In genomic region chr12:109736552-109737108, GRCh38 we compare ENCODE assay signal across 10 cellular contexts. TPM values are rescaled to one million over a fixed set of nuclear protein-coding genes. Genes with fewer than 3 reads are reported as not detected.
DNase-seq lines count a peak whose midpoint lies in the region; ATAC-seq and TF ChIP-seq lines count a peak whose summit lies in the region.
"Had no signal": no experiment of that assay in that cellular context is flagged by ENCODE, and none has a peak within 500 bp of the region (broad histone marks: within the 10 kb centered on the region; RNA-seq: fewer than 3 reads in every experiment).

No MANE protein-coding gene starts in this region.

- H3K36me3 ChIP-seq in hepatocyte (replicated peaks; ENCODE audit: insufficient read depth, low read depth), result no peaks in the 10 kb centered on the region
- H3K36me3 ChIP-seq in smooth muscle cell (ENCODE audit: low read depth), result no peaks in the 10 kb centered on the region

- POLR2A ChIA-PET in WTC11 (lab: Charles Lee), result interaction anchor here (0.5 kb wide), 1 partner anchor 22 kb away, joined by 3 read pairs; no protein-coding TSS in a partner anchor

- CTCF ChIA-PET in WTC11 (lab: Charles Lee), result interaction anchor here (0.6 to 5.4 kb wide), 8 partner anchors 17 to 304 kb away, joined by 3 to 50 read pairs (median 4); no protein-coding TSS in a partner anchor

- H3K4me1 ChIP-seq in hepatocyte (ENCODE audit: insufficient read depth) (peaks cover 37% of the 10 kb centered on the region), smooth muscle cell (ENCODE audit: low read depth) (peaks cover 15% of the 10 kb centered on the region)

- DNase-seq in NCI-H82 (lab: John Stamatoyannopoulos, UW) (peak; percentile 46), NCI-H82 treated with DMSO at 0.1 percent for 48 hours (lab: John Stamatoyannopoulos, UW; ENCODE audit: unreplicated experiment) (no peak), WTC11 (ENCODE audit: low spot score) (peak; percentile 87), hepatocyte (ENCODE audit: low spot score) (peak; percentile 87), smooth muscle cell (lab: John Stamatoyannopoulos, UW; ENCODE audit: unreplicated experiment) (peak; percentile 13), NCI-H146 (lab: John Stamatoyannopoulos, UW) (no peak), GM19238 (ENCODE audit: insufficient read length, low spot score) (no peak)

- H3K9me2 ChIP-seq in hepatocyte (replicated peaks; ENCODE audit: insufficient read depth), result no peaks in the 10 kb centered on the region

- H3K79me2 ChIP-seq in hepatocyte (peaks cover 4% of the 10 kb centered on the region), smooth muscle cell (ENCODE audit: low read depth) (no peaks in the 10 kb centered on the region)

- ATAC-seq in WTC11, result peak; percentile 77
- no peak for ATAC-seq in GM21529 (IDR thresholded peaks at IDR 0.05; ENCODE audit: unreplicated experiment)

- H3K4me3 ChIP-seq in hepatocyte (no peak overlapping the region), smooth muscle cell (no peak overlapping the region)

- WGBS in hepatocyte (ENCODE audit: low lambda C conversion rate, missing lambda C conversion rate), result 22% methylated on average over 12 of the region's 12 CpGs
- WGBS in smooth muscle cell (ENCODE audit: low lambda C conversion rate), result 27% methylated on average over 12 of the region's 12 CpGs

- TF ChIP-seq CTCF in WTC11 (IDR thresholded peaks at IDR 0.05) (no peak), hepatocyte (IDR thresholded peaks at IDR 0.05; ENCODE audit: poor library complexity) (no peak), smooth muscle cell (IDR thresholded peaks at IDR 0.05; ENCODE audit: borderline replicate concordance, insufficient read depth, poor library complexity, severe bottlenecking) (no peak)

- H2AFZ ChIP-seq in hepatocyte (no peak overlapping the region), smooth muscle cell (ENCODE audit: low read depth) (no peak overlapping the region)

- H3K9me3 ChIP-seq in hepatocyte (ENCODE audit: low read depth), result no peaks in the 10 kb centered on the region
- no peaks in the 10 kb centered on the region for H3K9me3 ChIP-seq in smooth muscle cell (replicated peaks; ENCODE audit: low read depth)

- H3K27ac Mint-ChIP-seq in WTC11, result no peak overlapping the region

- H3K27ac ChIP-seq in hepatocyte (no peak overlapping the region), smooth muscle cell (ENCODE audit: low read depth) (no peak overlapping the region)
- H3K27ac ChIP-seq: KMS-11 had no signal

- no peaks in the 10 kb centered on the region for H3F3A ChIP-seq in smooth muscle cell (ENCODE audit: low read depth)

- H3K27me3 Mint-ChIP-seq in WTC11 (ENCODE audit: low read depth), result no peaks in the 10 kb centered on the region

- H3K4me3 Mint-ChIP-seq in WTC11, result no peak overlapping the region
- H3K4me3 Mint-ChIP-seq: central memory CD8-positive, alpha-beta T cell had no signal

- H4K20me1 ChIP-seq in hepatocyte (ENCODE audit: insufficient read depth, poor library complexity, severe bottlenecking), result no peaks in the 10 kb centered on the region
- peaks cover 35% of the 10 kb centered on the region for H4K20me1 ChIP-seq in smooth muscle cell (ENCODE audit: low read depth)

- H3K9me3 Mint-ChIP-seq in WTC11, result no peaks in the 10 kb centered on the region
- H3K9me3 Mint-ChIP-seq: central memory CD8-positive, alpha-beta T cell had no signal

- no peak overlapping the region for H3K9ac ChIP-seq in smooth muscle cell (ENCODE audit: low read depth)
- H3K9ac ChIP-seq: KMS-11 had no signal

- no peaks in the 10 kb centered on the region for H3K36me3 Mint-ChIP-seq in WTC11

- H3K4me2 ChIP-seq in hepatocyte (no peak overlapping the region), smooth muscle cell (no peak overlapping the region)
- H3K4me2 ChIP-seq: KMS-11 had no signal

- H3K27me3 ChIP-seq in hepatocyte (no peaks in the 10 kb centered on the region), smooth muscle cell (ENCODE audit: low read depth) (peaks cover 5% of the 10 kb centered on the region)

- peaks cover 34% of the 10 kb centered on the region for H3K4me1 Mint-ChIP-seq in WTC11
- H3K4me1 Mint-ChIP-seq: central memory CD8-positive, alpha-beta T cell had no signal

TF ChIP-seq in WTC11, 78 proteins besides CTCF, POLR2A, EP300 and RAD21 (continues in another document):
- TF ChIP-seq ZNF263 (CRISPR knock-in tag; IDR thresholded peaks at IDR 0.05; ENCODE audit: low read depth) (no peak), ZMAT4 (CRISPR knock-in tag; IDR thresholded peaks at IDR 0.05) (no peak), CREB1 (CRISPR knock-in tag; IDR thresholded peaks at IDR 0.05) (no peak), TEAD1 (CRISPR knock-in tag; IDR thresholded peaks at IDR 0.05) (peak; percentile 83; the same call in 1 of the 2 replicates), ZNF425 (CRISPR knock-in tag; conservative IDR thresholded peaks at IDR 0.05) (no peak), E2F5 (CRISPR knock-in tag; IDR thresholded peaks at IDR 0.05) (no peak), ZNF232 (CRISPR knock-in tag; IDR thresholded peaks at IDR 0.05) (peak; percentile 73; the same call in 1 of the 2 replicates), NFE2L1 (CRISPR knock-in tag; IDR thresholded peaks at IDR 0.05) (peak; percentile 84), TCF7 (CRISPR knock-in tag; IDR thresholded peaks at IDR 0.05; ENCODE audit: low read depth) (0 out of 2 replicates have a peak, but pooled peaks have one; percentile 44), ZNF671 (CRISPR knock-in tag; IDR thresholded peaks at IDR 0.05) (no peak), ZNF121 (CRISPR knock-in tag; IDR thresholded peaks at IDR 0.05) (no peak), RORB (CRISPR knock-in tag; IDR thresholded peaks at IDR 0.05) (no peak), ZNF532 (CRISPR knock-in tag; IDR thresholded peaks at IDR 0.05; ENCODE audit: borderline replicate concordance) (no peak)

RNA-seq across cellular contexts. Expression of gene FAM222A, which starts 23.0 kb away (rescaled TPM):
- 1.3 to 1.6 TPM (median 1.6 TPM) in 3 replicates for total RNA-seq in WTC11 (2021)
- 7.4 and 8.5 TPM in 2 replicates for total RNA-seq in hepatocyte
- polyA plus RNA-seq in hepatocyte, result 8.3 and 11.3 TPM in 2 replicates
- 0.85 TPM in 2 replicates for total RNA-seq in smooth muscle cell
- 1.7 and 2.0 TPM in 2 replicates for polyA plus RNA-seq in smooth muscle cell

Comparison
In these comparisons a context has a peak if more than half of its experiments do, and no peak if none do; other contexts are left out.
1. DNase-seq: peak in NCI-H82 (single experiment), WTC11 (single experiment), hepatocyte (single experiment) and smooth muscle cell (single experiment); none in NCI-H82 treated with DMSO at 0.1 percent for 48 hours (single experiment), NCI-H146 (single experiment) and GM19238 (single experiment).